ENCODE assay signal across 8 cellular contexts in the genomic region with DNA sequence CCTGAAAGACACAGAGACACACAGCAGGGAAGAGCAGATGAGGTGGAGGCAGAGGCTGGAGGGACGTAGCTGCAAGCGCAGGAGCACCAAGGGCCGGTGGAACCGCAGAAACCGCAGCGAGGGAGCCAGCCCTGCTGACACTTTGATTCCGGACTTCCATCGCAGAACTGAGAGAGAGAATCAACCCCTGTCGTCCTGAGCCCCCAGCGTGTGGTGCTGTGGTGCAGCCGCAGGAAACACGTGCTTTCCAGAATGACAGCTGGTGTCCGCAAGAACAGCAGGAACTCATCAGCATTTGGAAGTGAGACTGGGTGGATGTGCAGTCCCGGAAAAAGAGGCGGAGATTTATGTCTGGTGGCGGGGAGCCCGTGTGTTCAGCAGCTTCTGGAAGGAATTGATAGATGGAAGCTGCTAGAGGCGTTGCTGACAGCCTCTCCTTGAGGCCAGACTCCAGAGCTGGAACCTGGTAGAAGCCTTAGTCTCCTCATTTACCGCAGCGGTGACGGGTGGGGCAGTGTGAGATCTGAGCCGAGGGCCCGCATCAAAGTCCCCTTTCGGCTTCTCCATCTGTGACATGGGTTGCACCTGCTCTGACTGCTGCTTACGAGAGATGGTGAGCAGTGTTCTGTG. TPM values are rescaled to one million over a fixed set of nuclear protein-coding genes. Genes with fewer than 3 reads are reported as not detected.
DNase-seq lines count a peak whose midpoint lies in the region; ATAC-seq and TF ChIP-seq lines count a peak whose summit lies in the region.

No MANE protein-coding gene starts in this region.

- peaks cover 4% of the 10 kb centered on the region for H3K4me1 ChIP-seq in neural progenitor cell

- peak overlapping the region; percentile 22 to 95 (median 80) for H3K4me3 Mint-ChIP-seq in IgD-negative memory B cell
- H3K4me3 Mint-ChIP-seq in neural progenitor cell, result peak overlapping the region; percentile 62
- peak overlapping the region; percentile 71 for H3K4me3 Mint-ChIP-seq in type B pancreatic cell

- H3K27me3 Mint-ChIP-seq in IgD-negative memory B cell (peaks cover 9% of the 10 kb centered on the region), neural progenitor cell (ENCODE audit: insufficient read depth, low read depth) (peaks cover 17% of the 10 kb centered on the region), type B pancreatic cell (peaks cover 15% of the 10 kb centered on the region)

- H3K36me3 ChIP-seq in neural progenitor cell, result no peaks in the 10 kb centered on the region

- no peak overlapping the region for H2AFZ ChIP-seq in neural progenitor cell (replicated peaks)

- no peaks in the 10 kb centered on the region for H3K9me3 ChIP-seq in neural progenitor cell (ENCODE audit: low read depth)

- ATAC-seq in GM19397 (IDR thresholded peaks at IDR 0.05; ENCODE audit: unreplicated experiment), result peak; percentile 69

- no peaks in the 10 kb centered on the region for H3K36me3 Mint-ChIP-seq in IgD-negative memory B cell
- H3K36me3 Mint-ChIP-seq in neural progenitor cell, result peaks cover 6% of the 10 kb centered on the region
- no peaks in the 10 kb centered on the region for H3K36me3 Mint-ChIP-seq in type B pancreatic cell

- peak; percentile 55 for TF ChIP-seq CTCF in AG10803 (conservative IDR thresholded peaks at IDR 0.05; ENCODE audit: low read length)
- peak; percentile 29 for TF ChIP-seq CTCF in foreskin fibroblast (IDR thresholded peaks at IDR 0.05; ENCODE audit: low read depth, low read length)
- TF ChIP-seq CTCF in neural progenitor cell (IDR thresholded peaks at IDR 0.05), result peak; percentile 14
- TF ChIP-seq CTCF in type B pancreatic cell (conservative IDR thresholded peaks at IDR 0.05), result no peak

- H3K27ac Mint-ChIP-seq in IgD-negative memory B cell (peak overlapping the region in 2 of 3 donors; percentile 28 to 71), neural progenitor cell (no peak overlapping the region), type B pancreatic cell (peak overlapping the region; percentile 29)

- H3K27me3 ChIP-seq in neural progenitor cell, result peaks cover 25% of the 10 kb centered on the region

- H3K4me1 Mint-ChIP-seq in IgD-negative memory B cell, result peaks cover 11 to 14% (median 11%) of the 10 kb centered on the region in 3 donors
- H3K4me1 Mint-ChIP-seq in neural progenitor cell, result peaks cover 14% of the 10 kb centered on the region
- peaks cover 11% of the 10 kb centered on the region for H3K4me1 Mint-ChIP-seq in type B pancreatic cell (ENCODE audit: unreplicated experiment)

- peaks cover 7% of the 10 kb centered on the region for H3F3A ChIP-seq in neural progenitor cell (ENCODE audit: low read depth)

- peak overlapping the region; percentile 40 for H3K4me2 ChIP-seq in neural progenitor cell

- H4K20me1 ChIP-seq in neural progenitor cell (ENCODE audit: low read depth), result no peaks in the 10 kb centered on the region

- H3K9me3 Mint-ChIP-seq in IgD-negative memory B cell, result peaks cover 0 to 5% (median 5%) of the 10 kb centered on the region in 3 donors
- peaks cover 15% of the 10 kb centered on the region for H3K9me3 Mint-ChIP-seq in neural progenitor cell
- peaks cover 7% of the 10 kb centered on the region for H3K9me3 Mint-ChIP-seq in type B pancreatic cell

- H3K79me2 ChIP-seq in neural progenitor cell (ENCODE audit: low read depth), result no peaks in the 10 kb centered on the region

- DNase-seq in AG10803 (ENCODE audit: low read depth), result peak; percentile 95
- DNase-seq in RPMI8226, result peak; percentile 88
- peak; percentile 39 for DNase-seq in activated gamma-delta T cell (lab: John Stamatoyannopoulos, UW)
- peak; percentile 85 to 95 for DNase-seq in foreskin fibroblast
- peak; percentile 64 for DNase-seq in neural progenitor cell (ENCODE audit: low spot score)
- DNase-seq in type B pancreatic cell (ENCODE audit: extremely low spot score, unreplicated experiment), result no peak

- H3K27ac ChIP-seq in neural progenitor cell, result no peak overlapping the region

- H3K4me3 ChIP-seq in AG10803 (ENCODE audit: low read length), result peak overlapping the region; percentile 33
- H3K4me3 ChIP-seq in foreskin fibroblast (ENCODE audit: low read depth in 1 of 2, low read length in 2 of 2), result peak overlapping the region in 1 of 2 donors; percentile 34
- H3K4me3 ChIP-seq in neural progenitor cell, result no peak overlapping the region

- H3K9ac ChIP-seq in neural progenitor cell, result no peak overlapping the region

RNA-seq across cellular contexts. Expression of gene KLC1, which starts 21.9 kb away (rescaled TPM):
- polyA plus RNA-seq in IgD-negative memory B cell, result 80.2 TPM
- total RNA-seq in neural progenitor cell (ENCODE audit: low replicate concordance) (163 and 232 TPM in 2 replicates), type B pancreatic cell (ENCODE audit: low replicate concordance) (125 and 145 TPM in 2 replicates)

RNA-seq across cellular contexts. Expression of gene COA8, which starts 44.4 kb away (rescaled TPM):
- 67.9 TPM for polyA plus RNA-seq in IgD-negative memory B cell
- total RNA-seq in neural progenitor cell (ENCODE audit: low replicate concordance), result 38.6 and 72.3 TPM in 2 replicates
- total RNA-seq in type B pancreatic cell (ENCODE audit: low replicate concordance), result 39.8 and 42.5 TPM in 2 replicates

RNA-seq across cellular contexts. Expression of gene BAG5, which starts 44.7 kb away (rescaled TPM):
- polyA plus RNA-seq in IgD-negative memory B cell, result 42.1 TPM
- total RNA-seq in neural progenitor cell (ENCODE audit: low replicate concordance) (19.4 and 59.9 TPM in 2 replicates), type B pancreatic cell (ENCODE audit: low replicate concordance) (23.3 and 30.5 TPM in 2 replicates)
